ENCODE assay signal across 16 cellular contexts in genomic region chr5:100566382-100567141, GRCh38. TPM values are rescaled to one million over a fixed set of nuclear protein-coding genes. Genes with fewer than 3 reads are reported as not detected.
DNase-seq lines count a peak whose midpoint lies in the region; ATAC-seq, FAIRE-seq and TF ChIP-seq lines count a peak whose summit lies in the region.
"Had no signal": no experiment of that assay in that cellular context is flagged by ENCODE, and none has a peak within 500 bp of the region (broad histone marks: within the 10 kb centered on the region; RNA-seq: fewer than 3 reads in every experiment).

No MANE protein-coding gene starts in this region.

- peaks cover 2% of the 10 kb centered on the region in 2 donors for H3K9me3 Mint-ChIP-seq in activated T-cell treated with anti-CD3 and anti-CD28 coated beads, Interleukin-2, amount 50 U/mL, for 72 hours
- H3K9me3 Mint-ChIP-seq in activated T-helper 17 cell treated with anti-CD3 and anti-CD28 coated beads, Interleukin-2, amount 50 U/mL, for 72 hours, result no peaks in the 10 kb centered on the region
- H3K9me3 Mint-ChIP-seq: H9 had no signal

- peak overlapping the region; percentile 4 for H3K27ac Mint-ChIP-seq in activated T-cell treated with anti-CD3 and anti-CD28 coated beads, Interleukin-2, amount 50 U/mL, for 72 hours
- H3K27ac Mint-ChIP-seq in activated T-helper 17 cell treated with anti-CD3 and anti-CD28 coated beads, Interleukin-2, amount 50 U/mL, for 72 hours, result peak overlapping the region; percentile 37
- H3K27ac Mint-ChIP-seq: H9 had no signal

- peaks cover 11% of the 10 kb centered on the region for H3K4me1 Mint-ChIP-seq in activated T-cell treated with anti-CD3 and anti-CD28 coated beads, Interleukin-2, amount 50 U/mL, for 72 hours (ENCODE audit: low read depth)
- H3K4me1 Mint-ChIP-seq in activated T-helper 17 cell treated with anti-CD3 and anti-CD28 coated beads, Interleukin-2, amount 50 U/mL, for 72 hours, result peaks cover 19% of the 10 kb centered on the region
- H3K4me1 Mint-ChIP-seq: H9 had no signal

- peak overlapping the region; percentile 38 to 68 for H3K4me3 Mint-ChIP-seq in activated T-cell treated with anti-CD3 and anti-CD28 coated beads, Interleukin-2, amount 50 U/mL, for 72 hours
- H3K4me3 Mint-ChIP-seq in activated T-helper 17 cell treated with anti-CD3 and anti-CD28 coated beads, Interleukin-2, amount 50 U/mL, for 72 hours, result peak overlapping the region; percentile 65
- H3K4me3 Mint-ChIP-seq: H9 had no signal

- peaks cover 5 to 6% of the 10 kb centered on the region in 2 donors for H3K36me3 Mint-ChIP-seq in activated T-cell treated with anti-CD3 and anti-CD28 coated beads, Interleukin-2, amount 50 U/mL, for 72 hours (ENCODE audit: insufficient read depth in 2 of 2)
- H3K36me3 Mint-ChIP-seq in activated T-helper 17 cell treated with anti-CD3 and anti-CD28 coated beads, Interleukin-2, amount 50 U/mL, for 72 hours (ENCODE audit: low read depth), result peaks cover 32% of the 10 kb centered on the region

- H3K27me3 Mint-ChIP-seq in activated T-cell treated with anti-CD3 and anti-CD28 coated beads, Interleukin-2, amount 50 U/mL, for 72 hours (ENCODE audit: low read depth), result no peaks in the 10 kb centered on the region
- H3K27me3 Mint-ChIP-seq in activated T-helper 17 cell treated with anti-CD3 and anti-CD28 coated beads, Interleukin-2, amount 50 U/mL, for 72 hours, result no peaks in the 10 kb centered on the region

- no peak for DNase-seq in activated T-cell treated with anti-CD3 and anti-CD28 coated beads, Interleukin-2, amount 50 U/mL, for 72 hours
- DNase-seq in activated T-cell treated with anti-CD3 and anti-CD28 coated beads, Interleukin-2, amount 50 U/mL, for 48 hours, result no peak
- DNase-seq in GM12892 (ENCODE audit: insufficient read length) (no peak), DMS153 (lab: John Stamatoyannopoulos, UW) (no peak)
- DNase-seq: ACHN, EL, H9, KBM-7, NCI-H1436 treated with DMSO at 0.1 percent for 48 hours, NCI-H2081, NCI-H524, SHP77 had no signal

- FAIRE-seq in GM12892 (lab: Jason Lieb, UNC), result peak; percentile 42
- FAIRE-seq: RCC 7860 had no signal

- peak; percentile 73 to 95 for ATAC-seq in activated T-cell treated with anti-CD3 and anti-CD28 coated beads, Interleukin-2, amount 50 U/mL, for 72 hours (replicated peaks in 1 of 2)
- peak; percentile 82 for ATAC-seq in activated T-helper 17 cell treated with anti-CD3 and anti-CD28 coated beads, Interleukin-2, amount 50 U/mL, for 72 hours (replicated peaks)
- no peak for ATAC-seq in HG03565 (IDR thresholded peaks at IDR 0.05; ENCODE audit: unreplicated experiment)
- no peak for ATAC-seq in GM21447 (IDR thresholded peaks at IDR 0.05; ENCODE audit: unreplicated experiment)

- TF ChIP-seq POLR2A in GM12892 (IDR thresholded peaks at IDR 0.05; ENCODE audit: low read depth, low read length), result no peak

RNA-seq across cellular contexts. Expression of gene FAM174A, which starts 31.4 kb away (rescaled TPM):
- 1 to 10 TPM; 6.3 to 7.8 TPM for total RNA-seq in activated T-cell treated with anti-CD3 and anti-CD28 coated beads, Interleukin-2, amount 50 U/mL, for 72 hours
- polyA plus RNA-seq in GM12892 (2012; ENCODE audit: missing spikeins), result 6.5 TPM
- 1 to 10 TPM; 6.4 to 7.4 TPM for total RNA-seq in activated T-helper 17 cell treated with anti-CD3 and anti-CD28 coated beads, Interleukin-2, amount 50 U/mL, for 72 hours

Comparison
In these comparisons a context has a peak if more than half of its experiments do, and no peak if none do; other contexts are left out.
1. ATAC-seq: peak in activated T-cell treated with anti-CD3 and anti-CD28 coated beads, Interleukin-2, amount 50 U/mL, for 72 hours (2 of 2) and activated T-helper 17 cell treated with anti-CD3 and anti-CD28 coated beads, Interleukin-2, amount 50 U/mL, for 72 hours (single experiment); none in HG03565 (single experiment) and GM21447 (single experiment).